ENCODE assay signal across 8 cellular contexts in genomic region chr10:110872145-110872983, GRCh38. TPM values are rescaled to one million over a fixed set of nuclear protein-coding genes. Genes with fewer than 3 reads are reported as not detected.
A peak's percentile ranks its signal among the peaks of the same experiment; 100 is the strongest.
DNase-seq lines count a peak whose midpoint lies in the region; ATAC-seq and TF ChIP-seq lines count a peak whose summit lies in the region.

No MANE protein-coding gene starts in this region.

- H3K9me2 ChIP-seq in GM23338 (ENCODE audit: insufficient read depth) (no peaks in the 10 kb centered on the region), Loucy (replicated peaks; ENCODE audit: low read depth, low read length) (no peaks in the 10 kb centered on the region)

- TF ChIP-seq EP300 in upper lobe of left lung (IDR thresholded peaks at IDR 0.05), result no peak

- peak; percentile 75 for ATAC-seq in GM23338
- ATAC-seq in upper lobe of left lung (ENCODE audit: low FRiP score in 2 of 2), result peak; percentile 84 to 90

- H3K79me2 ChIP-seq in GM23338 (replicated peaks; ENCODE audit: insufficient read depth) (peaks cover 13% of the 10 kb centered on the region), Loucy (ENCODE audit: insufficient read depth, low read length) (peaks cover 76% of the 10 kb centered on the region), parathyroid adenoma (peaks cover 38% of the 10 kb centered on the region)

- H3K36me3 ChIP-seq in GM23338 (ENCODE audit: insufficient read depth), result no peaks in the 10 kb centered on the region
- no peaks in the 10 kb centered on the region; the same call in 1 of the 2 replicates for H3K36me3 ChIP-seq in Loucy (ENCODE audit: insufficient read depth, low read length)
- H3K36me3 ChIP-seq in cardiac muscle cell, result peaks cover 9% of the 10 kb centered on the region
- H3K36me3 ChIP-seq in parathyroid adenoma (ENCODE audit: control insufficient read depth, insufficient read depth, low read length), result peaks cover 14% of the 10 kb centered on the region
- peaks cover 0 to 9% (median 0%) of the 10 kb centered on the region in 4 donors for H3K36me3 ChIP-seq in upper lobe of left lung

- H3K9me3 ChIP-seq in Loucy (ENCODE audit: insufficient read depth, low read depth, low read length) (no peaks in the 10 kb centered on the region), cardiac muscle cell (ENCODE audit: low read depth) (no peaks in the 10 kb centered on the region), parathyroid adenoma (ENCODE audit: control insufficient read depth, low read length) (no peaks in the 10 kb centered on the region), upper lobe of left lung (no peaks in the 10 kb centered on the region)

- DNase-seq in EL, result peak; percentile 80
- peak; percentile 87 for DNase-seq in GM23338 (ENCODE audit: low spot score)
- DNase-seq in SKM-1 treated with dmso at 0.1 percent for 144 hours (lab: John Stamatoyannopoulos, UW; ENCODE audit: unreplicated experiment), result peak; percentile 53
- peak; percentile 82 for DNase-seq in activated naive CD8-positive, alpha-beta T cell treated with anti-CD3 and anti-CD28 coated beads for 36 hours
- peak; percentile 87 to 88 for DNase-seq in cardiac muscle cell (ENCODE audit: low read depth in 1 of 2, low spot score in 1 of 2)
- peak; percentile 73 to 95 for DNase-seq in upper lobe of left lung

- no peaks in the 10 kb centered on the region for H3K9me3 Mint-ChIP-seq in GM23338
- H3K9me3 Mint-ChIP-seq in activated naive CD8-positive, alpha-beta T cell treated with anti-CD3 and anti-CD28 coated beads for 36 hours, result no peaks in the 10 kb centered on the region

- H2AFZ ChIP-seq in GM23338 (peak overlapping the region; percentile 77), Loucy (ENCODE audit: low read length) (peak overlapping the region; percentile 85), parathyroid adenoma (peak overlapping the region; percentile 84)

- H3K27me3 ChIP-seq in GM23338 (ENCODE audit: insufficient read depth) (no peaks in the 10 kb centered on the region), Loucy (ENCODE audit: insufficient read depth, low read length, poor library complexity, severe bottlenecking) (no peaks in the 10 kb centered on the region), cardiac muscle cell (no peaks in the 10 kb centered on the region), parathyroid adenoma (ENCODE audit: control insufficient read depth, insufficient read depth, low read length) (no peaks in the 10 kb centered on the region), upper lobe of left lung (no peaks in the 10 kb centered on the region)

- TF ChIP-seq POLR2A in upper lobe of left lung (IDR thresholded peaks at IDR 0.05), result peak in 2 of 4 donors; percentile 13 to 56

- H3K4me3 ChIP-seq in GM23338, result peak overlapping the region; percentile 61
- peak overlapping the region; percentile 93 for H3K4me3 ChIP-seq in Loucy (ENCODE audit: low read length, poor library complexity, severe bottlenecking)
- peak overlapping the region; percentile 88 for H3K4me3 ChIP-seq in cardiac muscle cell
- H3K4me3 ChIP-seq in parathyroid adenoma (ENCODE audit: low read depth, low read length), result peak overlapping the region; percentile 82
- H3K4me3 ChIP-seq in upper lobe of left lung, result peak overlapping the region; percentile 66 to 94 (median 86)

- peak overlapping the region; percentile 84 for H3K27ac ChIP-seq in GM23338 (ENCODE audit: low read depth)
- peak overlapping the region; percentile 96 for H3K27ac ChIP-seq in cardiac muscle cell
- H3K27ac ChIP-seq in parathyroid adenoma, result peak overlapping the region; percentile 100
- H3K27ac ChIP-seq in upper lobe of left lung, result peak overlapping the region; percentile 92 to 100 (median 98)

- H3K9ac ChIP-seq in Loucy (ENCODE audit: low read depth, low read length, poor library complexity, severe bottlenecking) (peak overlapping the region; percentile 90), parathyroid adenoma (peak overlapping the region; percentile 99)

- peaks cover 25% of the 10 kb centered on the region for H3K4me1 Mint-ChIP-seq in GM23338
- H3K4me1 Mint-ChIP-seq in activated naive CD8-positive, alpha-beta T cell treated with anti-CD3 and anti-CD28 coated beads for 36 hours, result peaks cover 55% of the 10 kb centered on the region

- no peaks in the 10 kb centered on the region; the same call in 2 of the 3 replicates for H3K36me3 Mint-ChIP-seq in GM23338 (ENCODE audit: low read depth)
- peaks cover 16% of the 10 kb centered on the region for H3K36me3 Mint-ChIP-seq in activated naive CD8-positive, alpha-beta T cell treated with anti-CD3 and anti-CD28 coated beads for 36 hours

- peak overlapping the region; percentile 94 for H3K27ac Mint-ChIP-seq in GM23338
- H3K27ac Mint-ChIP-seq in activated naive CD8-positive, alpha-beta T cell treated with anti-CD3 and anti-CD28 coated beads for 36 hours, result peak overlapping the region; percentile 95

- H3F3A ChIP-seq in GM23338 (replicated peaks; ENCODE audit: low read depth) (no peaks in the 10 kb centered on the region), Loucy (ENCODE audit: low read depth) (peaks cover 3% of the 10 kb centered on the region; the same call in 1 of the 2 replicates)

- H3K4me2 ChIP-seq in GM23338 (peak overlapping the region; percentile 80), Loucy (ENCODE audit: low read depth, low read length, poor library complexity, severe bottlenecking) (peak overlapping the region; percentile 99), parathyroid adenoma (ENCODE audit: low read length) (peak overlapping the region; percentile 94)

- TF ChIP-seq CTCF in GM23338 (conservative IDR thresholded peaks at IDR 0.05; ENCODE audit: low read depth in 2 of 2), result peak; percentile 11 to 12; a peak in 1 of 4 replicates
- TF ChIP-seq CTCF in Loucy (conservative IDR thresholded peaks at IDR 0.05; ENCODE audit: low read length), result peak; percentile 26; the same call in 1 of the 2 replicates
- no peak for TF ChIP-seq CTCF in cardiac muscle cell (IDR thresholded peaks at IDR 0.05; ENCODE audit: low read depth, low read length)
- TF ChIP-seq CTCF in parathyroid adenoma (IDR thresholded peaks at IDR 0.05), result peak; percentile 34
- TF ChIP-seq CTCF in upper lobe of left lung (IDR thresholded peaks at IDR 0.05), result no peak

- peaks cover 22% of the 10 kb centered on the region for H3K4me1 ChIP-seq in GM23338 (ENCODE audit: insufficient read depth)
- peaks cover 79% of the 10 kb centered on the region for H3K4me1 ChIP-seq in Loucy (ENCODE audit: insufficient read depth, low read length, poor library complexity, severe bottlenecking)
- H3K4me1 ChIP-seq in cardiac muscle cell (ENCODE audit: low read depth), result peaks cover 27% of the 10 kb centered on the region
- H3K4me1 ChIP-seq in parathyroid adenoma, result peaks cover 27% of the 10 kb centered on the region
- peaks cover 11 to 30% (median 16%) of the 10 kb centered on the region in 4 donors for H3K4me1 ChIP-seq in upper lobe of left lung

- no peaks in the 10 kb centered on the region for H4K20me1 ChIP-seq in GM23338 (replicated peaks; ENCODE audit: insufficient read depth)
- peaks cover 39% of the 10 kb centered on the region for H4K20me1 ChIP-seq in Loucy (ENCODE audit: insufficient read depth, low read length, poor library complexity, severe bottlenecking)

- WGBS in upper lobe of left lung, 2 donors, result 0 to 1% methylated on average over 26 to 53 of the region's 70 CpGs

- peak overlapping the region; percentile 90 for H3K4me3 Mint-ChIP-seq in GM23338
- peak overlapping the region; percentile 94 for H3K4me3 Mint-ChIP-seq in activated naive CD8-positive, alpha-beta T cell treated with anti-CD3 and anti-CD28 coated beads for 36 hours

- peaks cover 6% of the 10 kb centered on the region for H3K27me3 Mint-ChIP-seq in GM23338 (ENCODE audit: insufficient read depth, low read depth, poor library complexity)
- H3K27me3 Mint-ChIP-seq in activated naive CD8-positive, alpha-beta T cell treated with anti-CD3 and anti-CD28 coated beads for 36 hours, result no peaks in the 10 kb centered on the region

TF ChIP-seq in GM23338, 12 proteins besides CTCF, POLR2A, EP300 and RAD21 (continues in another document):
- TF ChIP-seq ZNF331 (CRISPR knock-in tag; IDR thresholded peaks at IDR 0.05; ENCODE audit: low read depth), result no peak
- peak; percentile 30; the same call in 1 of the 2 replicates for TF ChIP-seq CREB1 (CRISPR knock-in tag; IDR thresholded peaks at IDR 0.05; ENCODE audit: low read depth)

RNA-seq across cellular contexts. Expression of gene PDCD4, which starts 0.6 kb away (rescaled TPM):
- 9.2 and 10.1 TPM in 2 replicates for total RNA-seq in GM23338 (2014; rRNA removed; shearing (Covaris generic))
- polyA plus RNA-seq in GM23338 (2016; fragmentation: Nextera tagmentation; extraction: Ambion mirVana) (13.7 and 18.0 TPM in 2 replicates), cardiac muscle cell (98.7 and 160 TPM in 2 replicates)
- total RNA-seq in activated naive CD8-positive, alpha-beta T cell treated with anti-CD3 and anti-CD28 coated beads for 36 hours, result 100 to 1,000 TPM; 125 TPM
- total RNA-seq in cardiac muscle cell (54.0 and 84.9 TPM in 2 replicates), upper lobe of left lung (100 to 1,000 TPM in 1 of 6 donors, 10 to 100 TPM in 5; 38.0 to 129 (median 57.1) TPM)

RNA-seq across cellular contexts. Expression of gene BBIP1, which starts 46.6 kb away (rescaled TPM):
- total RNA-seq in GM23338 (2014; rRNA removed; shearing (Covaris generic)), result 14.8 and 20.6 TPM in 2 replicates
- polyA plus RNA-seq in GM23338 (2016; fragmentation: Nextera tagmentation; extraction: Ambion mirVana) (50.6 and 56.5 TPM in 2 replicates), cardiac muscle cell (28.3 and 37.8 TPM in 2 replicates)
- 10 to 100 TPM; 35.6 to 37.1 TPM for total RNA-seq in activated naive CD8-positive, alpha-beta T cell treated with anti-CD3 and anti-CD28 coated beads for 36 hours
- total RNA-seq in cardiac muscle cell (10.9 and 25.6 TPM in 2 replicates), upper lobe of left lung (10 to 100 TPM in 5 of 6 donors, 1 to 10 TPM in 1; 3.4 to 27.4 (median 19.4) TPM)

RNA-seq across cellular contexts. Expression of gene SHOC2, which starts 47.0 kb away (rescaled TPM):
- 23.3 and 30.6 TPM in 2 replicates for total RNA-seq in GM23338 (2014; rRNA removed; shearing (Covaris generic))
- polyA plus RNA-seq in GM23338 (2016; fragmentation: Nextera tagmentation; extraction: Ambion mirVana) (29.9 and 33.3 TPM in 2 replicates), cardiac muscle cell (31.3 and 45.8 TPM in 2 replicates)
- total RNA-seq in activated naive CD8-positive, alpha-beta T cell treated with anti-CD3 and anti-CD28 coated beads for 36 hours, result 10 to 100 TPM; 45.1 to 46.1 TPM
- total RNA-seq in cardiac muscle cell (19.9 and 31.0 TPM in 2 replicates), upper lobe of left lung (100 to 1,000 TPM in 1 of 6 donors, 10 to 100 TPM in 5; 24.2 to 117 (median 41.6) TPM)

Comparison
In these comparisons a context has a peak if more than half of its experiments do, and no peak if none do; other contexts are left out.
1. Peak in every context shown above with its lines: DNase-seq, ATAC-seq, H3K4me3 ChIP-seq and H3K27ac ChIP-seq.
2. CTCF ChIP-seq: peak in GM23338 (2 of 2), Loucy (single experiment) and parathyroid adenoma (single experiment); none in cardiac muscle cell (single experiment) and upper lobe of left lung (0 of 6).